21 cellular contexts compared by ENCODE assay signal in the genomic region with DNA sequence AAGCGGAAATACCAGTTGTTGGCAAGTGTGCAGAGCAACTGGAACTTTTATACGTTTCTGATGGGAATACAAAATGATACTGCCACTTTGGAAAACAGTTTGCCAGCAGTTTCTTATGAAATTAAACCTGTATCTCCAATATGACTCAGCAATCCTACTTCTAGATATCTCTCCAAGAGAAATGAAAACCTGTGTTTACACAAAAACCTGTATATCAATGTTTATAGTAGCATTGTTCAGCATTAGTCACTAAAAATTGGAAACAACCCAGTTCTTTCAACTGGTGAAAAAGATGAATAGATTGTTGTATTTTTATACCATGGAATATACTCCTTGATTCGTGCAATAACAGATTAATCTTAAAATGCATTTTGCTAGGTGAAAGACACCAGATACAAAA. TPM values are rescaled to one million over a fixed set of nuclear protein-coding genes. Genes with fewer than 3 reads are reported as not detected.
A peak's percentile ranks its signal among the peaks of the same experiment; 100 is the strongest.
DNase-seq lines count a peak whose midpoint lies in the region; FAIRE-seq and TF ChIP-seq lines count a peak whose summit lies in the region.
"Had no signal": no experiment of that assay in that cellular context is flagged by ENCODE, and none has a peak within 500 bp of the region (broad histone marks: within the 10 kb centered on the region; RNA-seq: fewer than 3 reads in every experiment).

No MANE protein-coding gene starts in this region.

- no peak overlapping the region for H3K4me3 ChIP-seq in cardiac fibroblast (replicated peaks in 1 of 2; ENCODE audit: low read depth in 2 of 2, low read length in 2 of 2)
- H3K4me3 ChIP-seq: coronary artery had no signal

- FAIRE-seq in frontal cortex (lab: Jason Lieb, UNC): no peak
- FAIRE-seq in GM12891 (lab: Jason Lieb, UNC): no peak
- FAIRE-seq: small intestine had no signal

- TF ChIP-seq CTCF in cardiac fibroblast (IDR thresholded peaks at IDR 0.05; ENCODE audit: low read depth, low read length): no peak

- DNase-seq in DMS53 treated with DMSO at 0.1 percent for 48 hours (lab: John Stamatoyannopoulos, UW; ENCODE audit: unreplicated experiment) (peak; percentile 68), NCI-H226 (peak; percentile 59), cardiac fibroblast (ENCODE audit: low read depth in 2 of 2) (peak; percentile 16 to 44), kidney tubule cell (ENCODE audit: low spot score) (peak; percentile 11), frontal cortex (ENCODE audit: low spot score in 2 of 2) (no peak), GM12891 (ENCODE audit: insufficient read length, low spot score) (no peak), NCI-H2227 treated with DMSO at 0.1 percent for 48 hours (lab: John Stamatoyannopoulos, UW) (no peak)
- DNase-seq in stimulated activated CD4-positive, alpha-beta T cell treated with anti-CD3 and anti-CD28 coated beads, Interleukin-2, amount 100 ng/mL, for 24 hours: no peak
- DNase-seq: activated CD4-positive, alpha-beta T cell treated with anti-CD3 and anti-CD28 coated beads for 36 hours; DMS79 treated with DMSO at 0.1 percent for 48 hours; immature natural killer cell; KG1; NCI-H187; NCI-H748 treated with DMSO at 0.1 percent for 48 hours; small intestine; stimulated activated naive CD8-positive, alpha-beta T cell treated with anti-CD3 and anti-CD28 coated beads, Interleukin-15, amount 100 ng/mL, for 72 hours had no signal

- TF ChIP-seq POLR2A in GM12891 (IDR thresholded peaks at IDR 0.05; ENCODE audit: low read depth, low read length): no peak

TF ChIP-seq in GM12891, 5 proteins besides CTCF, POLR2A, EP300 and RAD21:
- TF ChIP-seq POLR2AphosphoS5 (IDR thresholded peaks at IDR 0.05; ENCODE audit: low read depth, low read length): no peak
- TF ChIP-seq TAF1 (IDR thresholded peaks at IDR 0.05; ENCODE audit: low read depth, low read length): no peak
- no peak for TF ChIP-seq SPI1 (IDR thresholded peaks at IDR 0.05; ENCODE audit: low read depth, low read length)
- no peak for TF ChIP-seq POU2F2 (IDR thresholded peaks at IDR 0.05; ENCODE audit: low read depth, low read length)
- TF ChIP-seq PAX5 (IDR thresholded peaks at IDR 0.05; ENCODE audit: insufficient read depth, low read length, severe bottlenecking): no peak

RNA-seq across cellular contexts. Expression of gene ATP7A, which starts 26.8 kb away (rescaled TPM):
- total RNA-seq in frontal cortex: 15.1 TPM
- polyA plus RNA-seq in GM12891 (2012; ENCODE audit: low read depth, missing spikeins): 2.6 TPM

RNA-seq across cellular contexts. Expression of gene PGAM4, which starts 32.1 kb away (rescaled TPM):
- not detected for total RNA-seq in frontal cortex
- polyA plus RNA-seq in GM12891 (2012; ENCODE audit: low read depth, missing spikeins): 0.32 TPM
- total RNA-seq: mucosa of gallbladder; omental fat pad; Right ventricle myocardium inferior; T-helper 2 cell treated with Interferon-gamma antibody and Interleukin-4, amounts not matched to agents 100 ng/mL and 5 ng/mL, for 36 hours had no signal
- polyA plus RNA-seq: small intestine had no signal

RNA-seq across cellular contexts. Expression of gene COX7B, which starts 38.0 kb away (rescaled TPM):
- total RNA-seq in frontal cortex: 79.9 TPM
- 613 TPM for polyA plus RNA-seq in GM12891 (2012; ENCODE audit: low read depth, missing spikeins)

RNA-seq across cellular contexts. Expression of gene MAGT1, which starts 42.1 kb away (rescaled TPM):
- total RNA-seq in frontal cortex: 19.6 TPM
- 17.9 TPM for polyA plus RNA-seq in GM12891 (2012; ENCODE audit: low read depth, missing spikeins)

Comparison
In these comparisons a context has a peak if more than half of its experiments do, and no peak if none do; other contexts are left out.
1. DNase-seq: peak in DMS53 treated with DMSO at 0.1 percent for 48 hours (single experiment), NCI-H226 (single experiment), cardiac fibroblast (2 of 2) and kidney tubule cell (single experiment); none in frontal cortex (0 of 2), GM12891 (single experiment), NCI-H2227 treated with DMSO at 0.1 percent for 48 hours (single experiment) and stimulated activated CD4-positive, alpha-beta T cell treated with anti-CD3 and anti-CD28 coated beads, Interleukin-2, amount 100 ng/mL, for 24 hours (0 of 2).